31 cellular contexts compared by ENCODE assay signal in the genomic region with DNA sequence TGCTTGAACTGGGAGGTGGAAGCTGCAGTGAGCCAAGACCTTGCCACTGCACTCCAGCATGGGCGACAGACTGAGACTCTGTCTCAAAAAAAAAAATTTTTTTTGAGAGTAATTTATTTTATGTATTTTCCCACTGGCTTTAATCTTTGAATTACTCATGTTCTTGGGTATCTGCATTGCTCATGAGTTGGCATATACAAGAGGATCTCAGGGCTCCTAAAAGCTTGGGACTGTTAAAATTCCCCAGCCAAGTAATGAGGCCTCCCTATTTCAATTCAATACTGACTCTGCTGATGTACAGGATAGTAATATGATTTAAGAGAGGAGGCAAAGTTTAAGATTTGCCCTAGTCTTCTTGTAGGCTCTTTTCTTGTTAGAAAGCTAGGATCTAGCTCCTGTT. TPM values are rescaled to one million over a fixed set of nuclear protein-coding genes. Genes with fewer than 3 reads are reported as not detected.
"Had no signal": no experiment of that assay in that cellular context is flagged by ENCODE, and none has a peak within 500 bp of the region (broad histone marks: within the 10 kb centered on the region; RNA-seq: fewer than 3 reads in every experiment).

No MANE protein-coding gene starts in this region.

- H3K4me1 Mint-ChIP-seq: brain had no signal

- H3K27ac Mint-ChIP-seq: activated naive CD4-positive, alpha-beta T cell treated with anti-CD3 and anti-CD28 coated beads, Interleukin-2, amount 10 ng/mL, durations not matched to agents 7 days and 5 days; activated naive CD8-positive, alpha-beta T cell treated with anti-CD3 and anti-CD28 coated beads, Interleukin-2, amount 10 ng/mL, durations not matched to agents 7 days and 5 days; activated T-cell treated with anti-CD3 and anti-CD28 coated beads, Interleukin-2, amount 50 U/mL, for 24 hours; activated T-cell treated with anti-CD3 and anti-CD28 coated beads, Interleukin-2, amount 50 U/mL, for 72 hours; brain; endodermal cell had no signal

- H3K9me3 Mint-ChIP-seq: activated naive CD4-positive, alpha-beta T cell treated with anti-CD3 and anti-CD28 coated beads, Interleukin-2, amount 10 ng/mL, durations not matched to agents 7 days and 5 days; activated naive CD4-positive, alpha-beta T cell treated with anti-CD3 and anti-CD28 coated beads, Interleukin-2, amount 50 U/mL, for 72 hours; activated naive CD8-positive, alpha-beta T cell treated with anti-CD3 and anti-CD28 coated beads, Interleukin-2, amount 10 ng/mL, durations not matched to agents 7 days and 5 days; activated T-cell treated with anti-CD3 and anti-CD28 coated beads, Interleukin-2, amount 50 U/mL, for 24 hours; activated T-cell treated with anti-CD3 and anti-CD28 coated beads, Interleukin-2, amount 50 U/mL, for 72 hours; brain; endodermal cell had no signal

- H3K27me3 Mint-ChIP-seq: activated naive CD4-positive, alpha-beta T cell treated with anti-CD3 and anti-CD28 coated beads, Interleukin-2, amount 10 ng/mL, durations not matched to agents 7 days and 5 days; activated T-cell treated with anti-CD3 and anti-CD28 coated beads, Interleukin-2, amount 50 U/mL, for 24 hours; brain had no signal

- H3K4me1 ChIP-seq: ascending aorta, breast epithelium, colonic mucosa, gastroesophageal sphincter had no signal

- H3K27me3 ChIP-seq: ascending aorta, breast epithelium, cardiac muscle cell, colonic mucosa, gastroesophageal sphincter had no signal

- H3K4me3 Mint-ChIP-seq: activated naive CD4-positive, alpha-beta T cell treated with anti-CD3 and anti-CD28 coated beads, Interleukin-2, amount 10 ng/mL, durations not matched to agents 7 days and 5 days; activated naive CD8-positive, alpha-beta T cell treated with anti-CD3 and anti-CD28 coated beads, Interleukin-2, amount 10 ng/mL, durations not matched to agents 7 days and 5 days; activated T-cell treated with anti-CD3 and anti-CD28 coated beads, Interleukin-2, amount 50 U/mL, for 24 hours; activated T-cell treated with anti-CD3 and anti-CD28 coated beads, Interleukin-2, amount 50 U/mL, for 72 hours; brain; endodermal cell had no signal

- H3K9me3 ChIP-seq: ascending aorta, breast epithelium, colonic mucosa, gastroesophageal sphincter had no signal

- H3K36me3 Mint-ChIP-seq: activated naive CD4-positive, alpha-beta T cell treated with anti-CD3 and anti-CD28 coated beads, Interleukin-2, amount 10 ng/mL, durations not matched to agents 7 days and 5 days; activated naive CD8-positive, alpha-beta T cell treated with anti-CD3 and anti-CD28 coated beads, Interleukin-2, amount 10 ng/mL, durations not matched to agents 7 days and 5 days; brain had no signal

- H3K4me3 ChIP-seq: ascending aorta, breast epithelium, cardiac muscle cell, colonic mucosa, gastroesophageal sphincter had no signal

- DNase-seq: activated CD4-positive, alpha-beta T cell treated with anti-CD3 and anti-CD28 coated beads for 48 hours; activated CD4-positive, alpha-beta T cell treated with anti-CD3 and anti-CD28 coated beads, Interleukin-2, amount 50 U/mL, for 1 hour; activated CD4-positive, alpha-beta T cell treated with anti-CD3 and anti-CD28 coated beads, Interleukin-2, amount 50 U/mL, for 48 hours; activated CD4-positive, CD25-positive, alpha-beta regulatory T cell; activated CD4-positive, CD25-positive, alpha-beta regulatory T cell treated with anti-CD3 and anti-CD28 coated beads, Interleukin-2, amount 50 U/mL, for 72 hours; activated CD8-positive, alpha-beta memory T cell treated with anti-CD3 and anti-CD28 coated beads, Interleukin-2, amount 50 U/mL, for 48 hours; activated gamma-delta T cell; activated naive CD4-positive, alpha-beta T cell; activated naive CD4-positive, alpha-beta T cell treated with anti-CD3 and anti-CD28 coated beads, Interleukin-2, amount 10 ng/mL, durations not matched to agents 7 days and 5 days; activated naive CD8-positive, alpha-beta T cell treated with anti-CD3 and anti-CD28 coated beads, Interleukin-2, amount 10 ng/mL, durations not matched to agents 7 days and 5 days; activated T-cell treated with anti-CD3 and anti-CD28 coated beads for 4 hours; activated T-cell treated with anti-CD3 and anti-CD28 coated beads, Interleukin-2, amount 50 U/mL, for 24 hours; activated T-cell treated with anti-CD3 and anti-CD28 coated beads, Interleukin-2, amount 50 U/mL, for 72 hours; central memory CD4-positive, alpha-beta T cell; cerebellar nuclear complex; colonic mucosa; effector memory CD4-positive, alpha-beta T cell; endodermal cell; foreskin melanocyte; T-helper 2 cell had no signal

- H3K36me3 ChIP-seq: ascending aorta, breast epithelium, cardiac muscle cell, colonic mucosa, gastroesophageal sphincter had no signal

- H3K27ac ChIP-seq: ascending aorta, breast epithelium, cardiac muscle cell, colonic mucosa, gastroesophageal sphincter had no signal

RNA-seq across cellular contexts. Expression of gene IL21, which starts 6.2 kb away (rescaled TPM):
- total RNA-seq: activated naive CD8-positive, alpha-beta T cell treated with anti-CD3 and anti-CD28 coated beads, Interleukin-2, amount 10 ng/mL, durations not matched to agents 7 days and 5 days; ascending aorta; breast epithelium; cardiac muscle cell; colonic mucosa; dermis microvascular lymphatic vessel endothelial cell; endodermal cell; epithelial cell of proximal tubule; esophagus mucosa; fibroblast of villous mesenchyme; glomerular endothelial cell had no signal
- polyA plus RNA-seq: cardiac muscle cell had no signal
